Comparison of ENCODE assay signal across 23 cellular contexts in genomic region chr1:38677311-38677710, GRCh38.
"Had no signal": no experiment of that assay in that cellular context is flagged by ENCODE, and none has a peak within 500 bp of the region (broad histone marks: within the 10 kb centered on the region; RNA-seq: fewer than 3 reads in every experiment).

No MANE protein-coding gene starts in this region.

- H3K9me3 ChIP-seq: colonic mucosa, esophagus squamous epithelium, gastrocnemius medialis, heart right ventricle, left ventricle myocardium inferior, lower lobe of right lung, mucosa of descending colon had no signal

- H3K36me3 Mint-ChIP-seq: mesothelial cell of epicardium had no signal

- H3K27ac ChIP-seq: colonic mucosa, dorsolateral prefrontal cortex, esophagus squamous epithelium, gastrocnemius medialis, heart right ventricle, left ventricle myocardium inferior, lower lobe of right lung had no signal

- H3K27me3 ChIP-seq: colonic mucosa, dorsolateral prefrontal cortex, esophagus squamous epithelium, gastrocnemius medialis had no signal

- H3K4me1 ChIP-seq: colonic mucosa, esophagus squamous epithelium, gastrocnemius medialis, heart right ventricle, left ventricle myocardium inferior, lower lobe of right lung had no signal

- H3K4me3 ChIP-seq: colonic mucosa, dorsolateral prefrontal cortex, esophagus squamous epithelium, gastrocnemius medialis, heart right ventricle, left ventricle myocardium inferior, lower lobe of right lung, mucosa of descending colon had no signal

- H3K36me3 ChIP-seq: colonic mucosa, esophagus squamous epithelium, gastrocnemius medialis, heart right ventricle, left ventricle myocardium inferior, lower lobe of right lung had no signal

- H3K4me1 Mint-ChIP-seq: mesothelial cell of epicardium had no signal

- H3K27ac Mint-ChIP-seq: mesothelial cell of epicardium had no signal

- H3K4me3 Mint-ChIP-seq: mesothelial cell of epicardium had no signal

- H3K9me3 Mint-ChIP-seq: mesothelial cell of epicardium had no signal

- ATAC-seq: gastrocnemius medialis, heart right ventricle, left colon, left lobe of liver, lower lobe of right lung, mucosa of descending colon had no signal

- DNase-seq: cerebellar nuclear complex; colonic mucosa; dermis blood vessel endothelial cell; dorsolateral prefrontal cortex; effector CD4-positive, alpha-beta T cell; effector memory CD4-positive, alpha-beta T cell; esophagus squamous epithelium; foreskin fibroblast; foreskin melanocyte; gastrocnemius medialis; glutamatergic neuron; head of caudate nucleus; heart right ventricle; hippocampal formation; kidney; kidney glomerular epithelial cell; left colon; left ventricle myocardium inferior; lower lobe of right lung; mesenchymal stem cell; mucosa of descending colon had no signal
